ENCODE assay signal across 18 cellular contexts in the genomic region with DNA sequence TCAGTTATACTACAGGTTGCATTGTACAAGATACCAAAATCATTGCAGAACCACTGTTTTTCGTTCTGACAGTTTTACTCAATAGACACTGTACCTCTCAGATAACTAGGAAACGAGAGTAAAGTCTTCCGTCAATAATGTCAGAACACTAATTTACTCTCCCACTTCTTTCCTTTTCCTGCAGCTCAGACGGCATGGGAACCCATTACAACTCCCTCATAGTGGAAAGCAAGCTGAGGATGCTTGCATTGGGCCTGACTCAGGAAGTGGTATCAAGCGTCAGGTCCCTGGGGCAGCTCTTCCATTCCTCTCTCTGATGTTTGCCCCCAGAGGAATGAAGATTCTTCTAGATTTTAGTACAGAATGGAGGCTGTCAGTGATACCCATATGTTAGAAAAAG. TPM values are rescaled to one million over a fixed set of nuclear protein-coding genes. Genes with fewer than 3 reads are reported as not detected.
DNase-seq lines count a peak whose midpoint lies in the region; ATAC-seq and TF ChIP-seq lines count a peak whose summit lies in the region.
"Had no signal": no experiment of that assay in that cellular context is flagged by ENCODE, and none has a peak within 500 bp of the region (broad histone marks: within the 10 kb centered on the region; RNA-seq: fewer than 3 reads in every experiment).

No MANE protein-coding gene starts in this region.

- H3K4me3 ChIP-seq in left ventricle myocardium inferior (no peak overlapping the region), heart left ventricle (no peak overlapping the region), BLaER1 (no peak overlapping the region), Panc1 (ENCODE audit: low read depth in 2 of 2, low read length in 2 of 2) (no peak overlapping the region), brain microvascular endothelial cell (ENCODE audit: low read depth, low read length) (no peak overlapping the region)
- H3K4me3 ChIP-seq: BLaER1 treated with 17β-estradiol and CSF1 and Interleukin-3, amounts not matched to agents 10 nM and 100 nM had no signal

- no peaks in the 10 kb centered on the region for H4K20me1 ChIP-seq in BLaER1
- H4K20me1 ChIP-seq: BLaER1 treated with 17β-estradiol and CSF1 and Interleukin-3, amounts not matched to agents 10 nM and 100 nM had no signal

- WGBS in heart left ventricle, 4 donors, result 28 to 37% (median 34%) methylated on average over 5 of the region's 5 CpGs

- intact Hi-C loops in left ventricle myocardium inferior (cut with micrococcal nuclease), result no loop called here
- intact Hi-C loops in heart left ventricle (cut with DNase I), result no loop called here
- intact Hi-C loops in Panc1 (cut with micrococcal nuclease; ENCODE audit: unreplicated experiment), result no loop called here

- in situ Hi-C loops in Panc1 (cut with HindIII; ENCODE audit: low pct_unique_long_range_greater_than_20kb, low sequenced_read_pairs), result no loop called here
- in situ Hi-C loops in brain microvascular endothelial cell (cut with HindIII; ENCODE audit: low pct_ligation_motif_present, low sequenced_read_pairs), result no loop called here

- no peak for ATAC-seq in heart left ventricle
- no peak for ATAC-seq in Panc1
- ATAC-seq: CD8-positive, alpha-beta T cell had no signal

- TF ChIP-seq CTCF in left ventricle myocardium inferior (IDR thresholded peaks at IDR 0.05; ENCODE audit: borderline replicate concordance), result no peak
- TF ChIP-seq CTCF in heart left ventricle (IDR thresholded peaks at IDR 0.05), result no peak
- no peak for TF ChIP-seq CTCF in Panc1 (IDR thresholded peaks at IDR 0.05)
- no peak for TF ChIP-seq CTCF in glutamatergic neuron (IDR thresholded peaks at IDR 0.05; ENCODE audit: partially characterized antibody, unreplicated experiment)
- TF ChIP-seq CTCF in brain microvascular endothelial cell (IDR thresholded peaks at IDR 0.05; ENCODE audit: low read depth, low read length, missing control alignments), result no peak

- peak overlapping the region; percentile 36 for H3K27ac ChIP-seq in left ventricle myocardium inferior (replicated peaks)
- peak overlapping the region in 6 of 12 donors; percentile 2 to 52 (median 11) for H3K27ac ChIP-seq in heart left ventricle
- H3K27ac ChIP-seq in BLaER1, result no peak overlapping the region
- peak overlapping the region; percentile 44; the same call in 1 of the 2 replicates for H3K27ac ChIP-seq in Panc1 (ENCODE audit: low read length)
- no peak overlapping the region for H3K27ac ChIP-seq in brain microvascular endothelial cell
- H3K27ac ChIP-seq: BLaER1 treated with 17β-estradiol and CSF1 and Interleukin-3, amounts not matched to agents 10 nM and 100 nM; C4-2B had no signal

- H3K4me2 ChIP-seq in BLaER1, result peak overlapping the region; percentile 26; the same call in 1 of the 2 replicates

- no peak for TF ChIP-seq POLR2A in heart left ventricle (IDR thresholded peaks at IDR 0.05)

- peaks cover 68% of the 10 kb centered on the region for H3K4me1 ChIP-seq in left ventricle myocardium inferior
- peaks cover 0 to 62% (median 7%) of the 10 kb centered on the region in 12 donors for H3K4me1 ChIP-seq in heart left ventricle
- peaks cover 20% of the 10 kb centered on the region for H3K4me1 ChIP-seq in BLaER1
- H3K4me1 ChIP-seq in Panc1 (ENCODE audit: control insufficient read depth, insufficient read depth, low read length), result peaks cover 13% of the 10 kb centered on the region
- H3K4me1 ChIP-seq: BE2C, Caco-2 had no signal

- POLR2A ChIA-PET in Panc1 (lab: Charles Lee), result no interaction called here

- H3K27me3 ChIP-seq in left ventricle myocardium inferior (ENCODE audit: low read depth) (no peaks in the 10 kb centered on the region), heart left ventricle (no peaks in the 10 kb centered on the region), BLaER1 (no peaks in the 10 kb centered on the region), Panc1 (ENCODE audit: control insufficient read depth, insufficient read depth, low read length) (no peaks in the 10 kb centered on the region), brain microvascular endothelial cell (replicated peaks) (no peaks in the 10 kb centered on the region)
- H3K27me3 ChIP-seq: BE2C; BLaER1 treated with 17β-estradiol and CSF1 and Interleukin-3, amounts not matched to agents 10 nM and 100 nM had no signal

- H3K9me3 ChIP-seq in left ventricle myocardium inferior (replicated peaks) (peaks cover 13% of the 10 kb centered on the region), heart left ventricle (peaks cover 0 to 12% (median 0%) of the 10 kb centered on the region in 12 donors), BLaER1 (peaks cover 4% of the 10 kb centered on the region; the same call in 1 of the 2 replicates), Panc1 (ENCODE audit: control insufficient read depth, insufficient read depth, low read depth, low read length) (peaks cover 19% of the 10 kb centered on the region; the same call in 1 of the 2 replicates)
- H3K9me3 ChIP-seq: BE2C, Caco-2 had no signal

- H3K36me3 ChIP-seq in left ventricle myocardium inferior, result no peaks in the 10 kb centered on the region
- peaks cover 0 to 18% (median 0%) of the 10 kb centered on the region in 9 donors for H3K36me3 ChIP-seq in heart left ventricle
- no peaks in the 10 kb centered on the region for H3K36me3 ChIP-seq in BLaER1
- no peaks in the 10 kb centered on the region for H3K36me3 ChIP-seq in Panc1 (ENCODE audit: control insufficient read depth, insufficient read depth, low read length)
- no peaks in the 10 kb centered on the region for H3K36me3 ChIP-seq in brain microvascular endothelial cell (replicated peaks)
- H3K36me3 ChIP-seq: BE2C; BLaER1 treated with 17β-estradiol and CSF1 and Interleukin-3, amounts not matched to agents 10 nM and 100 nM had no signal

- H3K27me3 Mint-ChIP-seq in glutamatergic neuron (ENCODE audit: unreplicated experiment), result no peaks in the 10 kb centered on the region
- H3K27me3 Mint-ChIP-seq: CD4-positive, alpha-beta T cell had no signal

- no peak overlapping the region for H3K4me3 Mint-ChIP-seq in glutamatergic neuron (ENCODE audit: unreplicated experiment)
- H3K4me3 Mint-ChIP-seq: CD4-positive, alpha-beta T cell; CD8-positive, alpha-beta T cell had no signal

- H3K4me1 Mint-ChIP-seq in glutamatergic neuron (ENCODE audit: low read depth, unreplicated experiment), result no peaks in the 10 kb centered on the region

- no peaks in the 10 kb centered on the region for H3K9me3 Mint-ChIP-seq in glutamatergic neuron (ENCODE audit: unreplicated experiment)

- H3K27ac Mint-ChIP-seq in glutamatergic neuron (ENCODE audit: unreplicated experiment), result peak overlapping the region; percentile 2
- H3K27ac Mint-ChIP-seq: CD4-positive, alpha-beta T cell; CD8-positive, alpha-beta T cell had no signal

- CTCF ChIA-PET in Panc1 (lab: Charles Lee), result no interaction called here

- H3K36me3 Mint-ChIP-seq in glutamatergic neuron (ENCODE audit: unreplicated experiment), result peaks cover 5% of the 10 kb centered on the region
- H3K36me3 Mint-ChIP-seq: CD8-positive, alpha-beta T cell had no signal

- DNase-seq in left ventricle myocardium inferior (no peak), heart left ventricle (no peak), Panc1 (ENCODE audit: low read depth, low spot score) (no peak), glutamatergic neuron (no peak), NCI-H2227 treated with DMSO at 0.1 percent for 48 hours (lab: John Stamatoyannopoulos, UW) (no peak), brain microvascular endothelial cell (no peak)
- DNase-seq: 8988T; ACHN; BE2C; Caco-2; Calu3; CD4-positive, alpha-beta T cell; CD8-positive, alpha-beta T cell; DMS79 treated with DMSO at 0.1 percent for 48 hours; GF-D8 had no signal

- H3K9ac ChIP-seq in BLaER1, result no peak overlapping the region
- H3K9ac ChIP-seq: BLaER1 treated with 17β-estradiol and CSF1 and Interleukin-3, amounts not matched to agents 10 nM and 100 nM had no signal

- no TSS peak for BruUV-seq in Panc1 (replicated peaks; lab: Mats Ljungman, UMichigan)

RNA-seq across cellular contexts. Expression of gene FHL2, which starts 23.9 kb away (rescaled TPM):
- 2,742 TPM for total RNA-seq in left ventricle myocardium inferior
- 1,000 to 10,000 TPM in 7 of 9 donors, 100 to 1,000 TPM in 2; 649 to 4,692 (median 1,370) TPM for total RNA-seq in heart left ventricle
- 100 to 1,000 TPM; 669 to 913 TPM for polyA plus RNA-seq in heart left ventricle
- total RNA-seq in Panc1 (2021; ENCODE audit: unreplicated experiment), result 378 TPM
- 411 TPM for polyA plus RNA-seq in Panc1 (2012; ENCODE audit: insufficient read length)
- total RNA-seq in glutamatergic neuron (ENCODE audit: unreplicated experiment), result 3.2 TPM

Comparison
In these comparisons a context has a peak if more than half of its experiments do, and no peak if none do; other contexts are left out.
1. H3K27ac ChIP-seq: peak in left ventricle myocardium inferior (single experiment) and Panc1 (single experiment); none in BLaER1 (single experiment) and brain microvascular endothelial cell (single experiment).
2. RNA of gene FHL2, which starts 23.9 kb away (total RNA-seq): 2,742 TPM in left ventricle myocardium inferior (single experiment), 649 to 4,692 TPM in heart left ventricle and 378 TPM in Panc1 (single experiment); 3.2 TPM in glutamatergic neuron (single experiment); every median in the first group is over 10 times any median in the second.